In the genomic region with DNA sequence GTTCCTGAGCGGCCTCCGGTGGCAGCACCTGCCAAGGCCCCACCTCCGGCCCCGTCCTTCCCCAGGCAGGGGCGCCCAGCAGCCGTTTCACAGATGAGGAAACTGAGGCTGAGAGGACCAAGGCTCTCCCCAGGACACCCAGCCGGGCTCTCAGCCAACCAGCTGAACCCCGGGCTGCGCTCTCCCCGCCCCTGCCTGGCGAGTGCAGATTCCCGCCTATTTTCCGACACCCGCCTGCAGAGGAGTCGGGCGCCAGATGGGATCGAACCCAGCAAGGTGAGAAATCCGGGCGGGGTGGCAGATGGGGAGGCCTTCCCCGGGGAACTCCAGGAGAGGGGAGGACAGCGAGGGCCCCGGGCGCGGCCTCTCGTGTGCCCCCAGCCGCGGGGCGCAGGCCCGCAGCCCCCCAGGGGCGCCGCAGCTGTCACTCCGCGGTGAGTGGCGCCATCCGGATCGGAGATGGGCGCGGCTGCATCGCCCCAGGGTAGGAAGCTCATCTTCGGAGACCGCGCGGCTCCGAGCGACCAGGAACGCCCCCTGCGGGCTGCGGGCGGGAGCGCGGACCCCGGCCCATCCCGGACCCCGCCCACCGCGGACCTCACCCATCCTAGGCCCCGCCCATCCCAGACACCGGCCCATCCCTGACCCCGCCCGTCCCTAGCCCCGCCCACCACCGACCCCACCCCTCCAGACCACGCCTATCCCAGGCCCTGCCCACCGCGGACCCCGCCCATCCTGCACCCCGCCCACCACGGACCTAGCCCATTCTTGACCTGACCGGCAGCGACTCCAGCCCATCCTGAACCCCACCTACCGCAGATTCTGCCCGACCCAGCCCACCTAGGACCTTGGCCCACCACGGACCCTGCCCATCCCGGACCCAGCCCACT, we compare ENCODE assay signal across 1 cellular context.
A peak's percentile ranks its signal among the peaks of the same experiment; 100 is the strongest.
TF ChIP-seq lines count a peak whose summit lies in the region.

No MANE protein-coding gene starts in this region.

TF ChIP-seq in HepG2, 621 proteins besides CTCF, POLR2A, EP300 and RAD21 (continued from another document):
- TF ChIP-seq TOE1 (CRISPR knock-in tag; IDR thresholded peaks at IDR 0.05) = no peak
- no peak for TF ChIP-seq ZNF543 (CRISPR knock-in tag; IDR thresholded peaks at IDR 0.05)
- TF ChIP-seq, protein P1, sequence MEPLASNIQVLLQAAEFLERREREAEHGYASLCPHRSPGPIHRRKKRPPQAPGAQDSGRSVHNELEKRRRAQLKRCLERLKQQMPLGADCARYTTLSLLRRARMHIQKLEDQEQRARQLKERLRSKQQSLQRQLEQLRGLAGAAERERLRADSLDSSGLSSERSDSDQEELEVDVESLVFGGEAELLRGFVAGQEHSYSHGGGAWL (CRISPR knock-in tag; IDR thresholded peaks at IDR 0.05) = no peak
- TF ChIP-seq RFX5 (IDR thresholded peaks at IDR 0.05; ENCODE audit: low read depth, low read length) = no peak
- TF ChIP-seq, protein P2, sequence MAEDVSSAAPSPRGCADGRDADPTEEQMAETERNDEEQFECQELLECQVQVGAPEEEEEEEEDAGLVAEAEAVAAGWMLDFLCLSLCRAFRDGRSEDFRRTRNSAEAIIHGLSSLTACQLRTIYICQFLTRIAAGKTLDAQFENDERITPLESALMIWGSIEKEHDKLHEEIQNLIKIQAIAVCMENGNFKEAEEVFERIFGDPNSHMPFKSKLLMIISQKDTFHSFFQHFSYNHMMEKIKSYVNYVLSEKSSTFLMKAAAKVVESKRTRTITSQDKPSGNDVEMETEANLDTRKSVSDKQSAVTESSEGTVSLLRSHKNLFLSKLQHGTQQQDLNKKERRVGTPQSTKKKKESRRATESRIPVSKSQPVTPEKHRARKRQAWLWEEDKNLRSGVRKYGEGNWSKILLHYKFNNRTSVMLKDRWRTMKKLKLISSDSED (CRISPR knock-in tag; IDR thresholded peaks at IDR 0.05) = no peak
- no peak for TF ChIP-seq ZSCAN20 (CRISPR knock-in tag; IDR thresholded peaks at IDR 0.05; ENCODE audit: borderline replicate concordance)
- TF ChIP-seq, protein P3, sequence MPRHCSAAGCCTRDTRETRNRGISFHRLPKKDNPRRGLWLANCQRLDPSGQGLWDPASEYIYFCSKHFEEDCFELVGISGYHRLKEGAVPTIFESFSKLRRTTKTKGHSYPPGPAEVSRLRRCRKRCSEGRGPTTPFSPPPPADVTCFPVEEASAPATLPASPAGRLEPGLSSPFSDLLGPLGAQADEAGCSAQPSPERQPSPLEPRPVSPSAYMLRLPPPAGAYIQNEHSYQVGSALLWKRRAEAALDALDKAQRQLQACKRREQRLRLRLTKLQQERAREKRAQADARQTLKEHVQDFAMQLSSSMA (CRISPR knock-in tag; IDR thresholded peaks at IDR 0.05) = no peak
- TF ChIP-seq STAG1 (CRISPR knock-in tag; IDR thresholded peaks at IDR 0.05) = peak; percentile 29
- no peak for TF ChIP-seq NCOA2 (CRISPR knock-in tag; IDR thresholded peaks at IDR 0.05)
- no peak for TF ChIP-seq TAF15 (IDR thresholded peaks at IDR 0.05; ENCODE audit: low read depth, low read length, poor library complexity, severe bottlenecking)
- no peak for TF ChIP-seq SAFB2 (CRISPR knock-in tag; IDR thresholded peaks at IDR 0.05; ENCODE audit: borderline replicate concordance, low read depth)
- no peak for TF ChIP-seq REXO4 (CRISPR knock-in tag; IDR thresholded peaks at IDR 0.05; ENCODE audit: borderline replicate concordance)
- TF ChIP-seq FOSL1 (CRISPR knock-in tag; IDR thresholded peaks at IDR 0.05; ENCODE audit: borderline replicate concordance) = no peak
- TF ChIP-seq, protein P4, sequence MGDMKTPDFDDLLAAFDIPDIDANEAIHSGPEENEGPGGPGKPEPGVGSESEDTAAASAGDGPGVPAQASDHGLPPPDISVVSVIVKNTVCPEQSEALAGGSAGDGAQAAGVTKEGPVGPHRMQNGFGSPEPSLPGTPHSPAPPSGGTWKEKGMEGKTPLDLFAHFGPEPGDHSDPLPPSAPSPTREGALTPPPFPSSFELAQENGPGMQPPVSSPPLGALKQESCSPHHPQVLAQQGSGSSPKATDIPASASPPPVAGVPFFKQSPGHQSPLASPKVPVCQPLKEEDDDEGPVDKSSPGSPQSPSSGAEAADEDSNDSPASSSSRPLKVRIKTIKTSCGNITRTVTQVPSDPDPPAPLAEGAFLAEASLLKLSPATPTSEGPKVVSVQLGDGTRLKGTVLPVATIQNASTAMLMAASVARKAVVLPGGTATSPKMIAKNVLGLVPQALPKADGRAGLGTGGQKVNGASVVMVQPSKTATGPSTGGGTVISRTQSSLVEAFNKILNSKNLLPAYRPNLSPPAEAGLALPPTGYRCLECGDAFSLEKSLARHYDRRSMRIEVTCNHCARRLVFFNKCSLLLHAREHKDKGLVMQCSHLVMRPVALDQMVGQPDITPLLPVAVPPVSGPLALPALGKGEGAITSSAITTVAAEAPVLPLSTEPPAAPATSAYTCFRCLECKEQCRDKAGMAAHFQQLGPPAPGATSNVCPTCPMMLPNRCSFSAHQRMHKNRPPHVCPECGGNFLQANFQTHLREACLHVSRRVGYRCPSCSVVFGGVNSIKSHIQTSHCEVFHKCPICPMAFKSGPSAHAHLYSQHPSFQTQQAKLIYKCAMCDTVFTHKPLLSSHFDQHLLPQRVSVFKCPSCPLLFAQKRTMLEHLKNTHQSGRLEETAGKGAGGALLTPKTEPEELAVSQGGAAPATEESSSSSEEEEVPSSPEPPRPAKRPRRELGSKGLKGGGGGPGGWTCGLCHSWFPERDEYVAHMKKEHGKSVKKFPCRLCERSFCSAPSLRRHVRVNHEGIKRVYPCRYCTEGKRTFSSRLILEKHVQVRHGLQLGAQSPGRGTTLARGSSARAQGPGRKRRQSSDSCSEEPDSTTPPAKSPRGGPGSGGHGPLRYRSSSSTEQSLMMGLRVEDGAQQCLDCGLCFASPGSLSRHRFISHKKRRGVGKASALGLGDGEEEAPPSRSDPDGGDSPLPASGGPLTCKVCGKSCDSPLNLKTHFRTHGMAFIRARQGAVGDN (CRISPR knock-in tag; IDR thresholded peaks at IDR 0.05) = peak; percentile 27; the same call in 1 of the 2 replicates
- no peak for TF ChIP-seq TBX2 (CRISPR knock-in tag; IDR thresholded peaks at IDR 0.05; ENCODE audit: borderline replicate concordance)
- no peak for TF ChIP-seq BRCA1 (CRISPR knock-in tag; IDR thresholded peaks at IDR 0.05)
- no peak for TF ChIP-seq SP1 (IDR thresholded peaks at IDR 0.05)
- TF ChIP-seq SP1 (CRISPR knock-in tag; IDR thresholded peaks at IDR 0.05) = peak; percentile 57
- no peak for TF ChIP-seq ZNF605 (CRISPR knock-in tag; IDR thresholded peaks at IDR 0.05)
